ENCODE assay signal across 16 cellular contexts in the genomic region with DNA sequence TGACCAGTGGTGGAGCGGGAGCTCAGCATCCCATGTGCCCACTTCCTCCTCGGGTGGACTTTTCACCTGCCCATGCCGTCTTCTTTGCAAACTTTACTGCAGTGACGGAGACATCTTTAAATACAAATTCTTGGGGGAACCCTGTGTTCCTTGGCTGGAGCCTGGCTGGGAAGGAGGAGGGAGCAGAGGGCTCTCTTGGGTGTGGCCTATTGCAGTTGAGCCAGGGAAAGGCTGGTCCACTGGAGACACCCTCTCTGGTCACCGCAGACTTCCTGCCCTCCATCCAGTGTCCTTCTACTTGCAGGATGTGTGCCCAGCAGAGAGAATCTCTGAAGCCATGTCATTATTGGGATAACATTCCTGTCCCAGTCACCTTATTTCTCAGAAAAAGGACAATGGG.
DNase-seq lines count a peak whose midpoint lies in the region; ATAC-seq and TF ChIP-seq lines count a peak whose summit lies in the region.
"Had no signal": no experiment of that assay in that cellular context is flagged by ENCODE, and none has a peak within 500 bp of the region (broad histone marks: within the 10 kb centered on the region; RNA-seq: fewer than 3 reads in every experiment).

No MANE protein-coding gene starts in this region.

- H3K79me2 ChIP-seq in GM23338 (replicated peaks; ENCODE audit: insufficient read depth) = peaks cover 100% of the 10 kb centered on the region

- H3K4me3 ChIP-seq in left ventricle myocardium inferior (no peak overlapping the region), GM23338 (no peak overlapping the region), left lung (no peak overlapping the region)
- H3K4me3 ChIP-seq: BLaER1, GM12878 had no signal

- H3K27me3 ChIP-seq in left ventricle myocardium inferior (ENCODE audit: low read depth) = no peaks in the 10 kb centered on the region
- H3K27me3 ChIP-seq in GM23338 (ENCODE audit: insufficient read depth) = no peaks in the 10 kb centered on the region
- H3K27me3 ChIP-seq in left lung = no peaks in the 10 kb centered on the region
- H3K27me3 ChIP-seq: BLaER1 had no signal

- ATAC-seq in Right ventricle myocardium inferior (peak; percentile 51), GM23338 (peak; percentile 8; the same call in 2 of the 3 replicates), WTC11 (no peak), HG02938 (IDR thresholded peaks at IDR 0.05; ENCODE audit: unreplicated experiment) (no peak), sciatic nerve (no peak), left lung (no peak)
- ATAC-seq: GM12878 had no signal

- H2AFZ ChIP-seq in GM23338 = no peak overlapping the region

- CTCF ChIA-PET in WTC11 (lab: Charles Lee) = no interaction called here

- no peak overlapping the region for H3K27ac ChIP-seq in left ventricle myocardium inferior (replicated peaks)
- no peak overlapping the region for H3K27ac ChIP-seq in GM23338 (ENCODE audit: low read depth)
- no peak overlapping the region for H3K27ac ChIP-seq in left lung
- H3K27ac ChIP-seq: BLaER1, HL-60 had no signal

- TF ChIP-seq CTCF in left ventricle myocardium inferior (IDR thresholded peaks at IDR 0.05; ENCODE audit: borderline replicate concordance) (no peak), GM23338 (conservative IDR thresholded peaks at IDR 0.05; ENCODE audit: low read depth in 2 of 2) (no peak), WTC11 (IDR thresholded peaks at IDR 0.05) (no peak), osteocyte (IDR thresholded peaks at IDR 0.05) (no peak), left lung (IDR thresholded peaks at IDR 0.05) (no peak)

- intact Hi-C loops in Right ventricle myocardium inferior (cut with DNase I) = no loop called here
- intact Hi-C loops in left ventricle myocardium inferior (cut with micrococcal nuclease) = no loop called here
- intact Hi-C loops in sciatic nerve (cut with DNase I) = no loop called here
- intact Hi-C loops in left lung (cut with DNase I) = no loop called here

- peaks cover 14% of the 10 kb centered on the region; the same call in 1 of the 2 replicates for H3F3A ChIP-seq in GM23338 (replicated peaks; ENCODE audit: low read depth)

- H3K9me3 Mint-ChIP-seq in GM23338 (no peaks in the 10 kb centered on the region), WTC11 (no peaks in the 10 kb centered on the region), osteocyte (ENCODE audit: unreplicated experiment) (no peaks in the 10 kb centered on the region)
- H3K9me3 Mint-ChIP-seq: CD8-positive, alpha-beta memory T cell had no signal

- H3K9me3 ChIP-seq in left ventricle myocardium inferior (replicated peaks) = no peaks in the 10 kb centered on the region
- H3K9me3 ChIP-seq in left lung = no peaks in the 10 kb centered on the region
- H3K9me3 ChIP-seq: BLaER1, Caco-2 had no signal

- DNase-seq in Right ventricle myocardium inferior (ENCODE audit: missing footprints) (no peak), left ventricle myocardium inferior (no peak), GM23338 (ENCODE audit: low spot score) (no peak), WTC11 (ENCODE audit: low spot score) (no peak), osteocyte (ENCODE audit: extremely low spot score, unreplicated experiment) (no peak), sciatic nerve (ENCODE audit: low spot score) (no peak), left lung (no peak)
- DNase-seq: 8988T; AML-193; Caco-2; CD8-positive, alpha-beta memory T cell; DMS79 had no signal

- peaks cover 81% of the 10 kb centered on the region for H3K4me1 Mint-ChIP-seq in GM23338
- peaks cover 85% of the 10 kb centered on the region for H3K4me1 Mint-ChIP-seq in WTC11
- peaks cover 78% of the 10 kb centered on the region for H3K4me1 Mint-ChIP-seq in osteocyte (ENCODE audit: unreplicated experiment)

- no peaks in the 10 kb centered on the region for H3K9me2 ChIP-seq in GM23338 (ENCODE audit: insufficient read depth)

- H3K27me3 Mint-ChIP-seq in GM23338 (ENCODE audit: insufficient read depth, low read depth, poor library complexity) = peaks cover 22% of the 10 kb centered on the region
- no peaks in the 10 kb centered on the region for H3K27me3 Mint-ChIP-seq in WTC11 (ENCODE audit: low read depth)
- no peaks in the 10 kb centered on the region for H3K27me3 Mint-ChIP-seq in osteocyte (ENCODE audit: unreplicated experiment)

- H3K4me3 Mint-ChIP-seq in GM23338 (no peak overlapping the region), WTC11 (no peak overlapping the region), osteocyte (ENCODE audit: unreplicated experiment) (no peak overlapping the region)
- H3K4me3 Mint-ChIP-seq: CD8-positive, alpha-beta memory T cell had no signal

- H3K36me3 Mint-ChIP-seq in GM23338 (ENCODE audit: low read depth) (peaks cover 2% of the 10 kb centered on the region; the same call in 2 of the 3 replicates), WTC11 (no peaks in the 10 kb centered on the region), osteocyte (ENCODE audit: unreplicated experiment) (peaks cover 16% of the 10 kb centered on the region)
- H3K36me3 Mint-ChIP-seq: CD8-positive, alpha-beta memory T cell had no signal

- peaks cover 75% of the 10 kb centered on the region for H3K4me1 ChIP-seq in left ventricle myocardium inferior
- H3K4me1 ChIP-seq in GM23338 (ENCODE audit: insufficient read depth) = peaks cover 85% of the 10 kb centered on the region
- peaks cover 21 to 48% of the 10 kb centered on the region in 2 donors for H3K4me1 ChIP-seq in left lung

- peaks cover 94% of the 10 kb centered on the region for H4K20me1 ChIP-seq in GM23338 (replicated peaks; ENCODE audit: insufficient read depth)

- no peaks in the 10 kb centered on the region for H3K36me3 ChIP-seq in left ventricle myocardium inferior
- no peaks in the 10 kb centered on the region for H3K36me3 ChIP-seq in GM23338 (ENCODE audit: insufficient read depth)
- H3K36me3 ChIP-seq in left lung = no peaks in the 10 kb centered on the region

- H3K4me2 ChIP-seq in GM23338 = no peak overlapping the region
- H3K4me2 ChIP-seq: BLaER1 had no signal

- H3K27ac Mint-ChIP-seq in GM23338 (peak overlapping the region; percentile 58; the same call in 1 of the 2 replicates), WTC11 (peak overlapping the region; percentile 31; the same call in 1 of the 2 replicates), osteocyte (ENCODE audit: unreplicated experiment) (peak overlapping the region; percentile 7)
- H3K27ac Mint-ChIP-seq: CD8-positive, alpha-beta memory T cell had no signal

- POLR2A ChIA-PET in WTC11 (lab: Charles Lee) = no interaction called here

TF ChIP-seq in GM23338, 12 proteins besides CTCF, POLR2A, EP300 and RAD21 (continues in another document):
- TF ChIP-seq, protein P1, sequence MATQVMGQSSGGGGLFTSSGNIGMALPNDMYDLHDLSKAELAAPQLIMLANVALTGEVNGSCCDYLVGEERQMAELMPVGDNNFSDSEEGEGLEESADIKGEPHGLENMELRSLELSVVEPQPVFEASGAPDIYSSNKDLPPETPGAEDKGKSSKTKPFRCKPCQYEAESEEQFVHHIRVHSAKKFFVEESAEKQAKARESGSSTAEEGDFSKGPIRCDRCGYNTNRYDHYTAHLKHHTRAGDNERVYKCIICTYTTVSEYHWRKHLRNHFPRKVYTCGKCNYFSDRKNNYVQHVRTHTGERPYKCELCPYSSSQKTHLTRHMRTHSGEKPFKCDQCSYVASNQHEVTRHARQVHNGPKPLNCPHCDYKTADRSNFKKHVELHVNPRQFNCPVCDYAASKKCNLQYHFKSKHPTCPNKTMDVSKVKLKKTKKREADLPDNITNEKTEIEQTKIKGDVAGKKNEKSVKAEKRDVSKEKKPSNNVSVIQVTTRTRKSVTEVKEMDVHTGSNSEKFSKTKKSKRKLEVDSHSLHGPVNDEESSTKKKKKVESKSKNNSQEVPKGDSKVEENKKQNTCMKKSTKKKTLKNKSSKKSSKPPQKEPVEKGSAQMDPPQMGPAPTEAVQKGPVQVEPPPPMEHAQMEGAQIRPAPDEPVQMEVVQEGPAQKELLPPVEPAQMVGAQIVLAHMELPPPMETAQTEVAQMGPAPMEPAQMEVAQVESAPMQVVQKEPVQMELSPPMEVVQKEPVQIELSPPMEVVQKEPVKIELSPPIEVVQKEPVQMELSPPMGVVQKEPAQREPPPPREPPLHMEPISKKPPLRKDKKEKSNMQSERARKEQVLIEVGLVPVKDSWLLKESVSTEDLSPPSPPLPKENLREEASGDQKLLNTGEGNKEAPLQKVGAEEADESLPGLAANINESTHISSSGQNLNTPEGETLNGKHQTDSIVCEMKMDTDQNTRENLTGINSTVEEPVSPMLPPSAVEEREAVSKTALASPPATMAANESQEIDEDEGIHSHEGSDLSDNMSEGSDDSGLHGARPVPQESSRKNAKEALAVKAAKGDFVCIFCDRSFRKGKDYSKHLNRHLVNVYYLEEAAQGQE (IDR thresholded peaks at IDR 0.05; ENCODE audit: unreplicated experiment) = no peak
- TF ChIP-seq JUNB (IDR thresholded peaks at IDR 0.05; ENCODE audit: unreplicated experiment) (no peak), ZNF114 (CRISPR knock-in tag; IDR thresholded peaks at IDR 0.05) (no peak), STAT1 (IDR thresholded peaks at IDR 0.05; ENCODE audit: unreplicated experiment) (no peak)

TF ChIP-seq in WTC11, 78 proteins besides CTCF, POLR2A, EP300 and RAD21 (continues in another document):
- TF ChIP-seq NFE2L1 (CRISPR knock-in tag; IDR thresholded peaks at IDR 0.05) (no peak), ETV6 (CRISPR knock-in tag; IDR thresholded peaks at IDR 0.05) (no peak), HMGA2 (CRISPR knock-in tag; IDR thresholded peaks at IDR 0.05) (no peak), IRF2 (CRISPR knock-in tag; IDR thresholded peaks at IDR 0.05; ENCODE audit: borderline replicate concordance, low read depth) (no peak), FOXP1 (CRISPR knock-in tag; IDR thresholded peaks at IDR 0.05; ENCODE audit: borderline replicate concordance) (no peak), ZNF121 (CRISPR knock-in tag; IDR thresholded peaks at IDR 0.05) (no peak)

Comparison
In these comparisons a context has a peak if more than half of its experiments do, and no peak if none do; other contexts are left out.
1. ATAC-seq: peak in Right ventricle myocardium inferior (single experiment) and GM23338 (single experiment); none in WTC11 (single experiment), HG02938 (single experiment), sciatic nerve (single experiment) and left lung (single experiment).
2. H3K27ac Mint-ChIP-seq: peak in every context shown above with its lines; median percentile 58 in GM23338; 31 in WTC11; 7 in osteocyte.